In the genomic region with DNA sequence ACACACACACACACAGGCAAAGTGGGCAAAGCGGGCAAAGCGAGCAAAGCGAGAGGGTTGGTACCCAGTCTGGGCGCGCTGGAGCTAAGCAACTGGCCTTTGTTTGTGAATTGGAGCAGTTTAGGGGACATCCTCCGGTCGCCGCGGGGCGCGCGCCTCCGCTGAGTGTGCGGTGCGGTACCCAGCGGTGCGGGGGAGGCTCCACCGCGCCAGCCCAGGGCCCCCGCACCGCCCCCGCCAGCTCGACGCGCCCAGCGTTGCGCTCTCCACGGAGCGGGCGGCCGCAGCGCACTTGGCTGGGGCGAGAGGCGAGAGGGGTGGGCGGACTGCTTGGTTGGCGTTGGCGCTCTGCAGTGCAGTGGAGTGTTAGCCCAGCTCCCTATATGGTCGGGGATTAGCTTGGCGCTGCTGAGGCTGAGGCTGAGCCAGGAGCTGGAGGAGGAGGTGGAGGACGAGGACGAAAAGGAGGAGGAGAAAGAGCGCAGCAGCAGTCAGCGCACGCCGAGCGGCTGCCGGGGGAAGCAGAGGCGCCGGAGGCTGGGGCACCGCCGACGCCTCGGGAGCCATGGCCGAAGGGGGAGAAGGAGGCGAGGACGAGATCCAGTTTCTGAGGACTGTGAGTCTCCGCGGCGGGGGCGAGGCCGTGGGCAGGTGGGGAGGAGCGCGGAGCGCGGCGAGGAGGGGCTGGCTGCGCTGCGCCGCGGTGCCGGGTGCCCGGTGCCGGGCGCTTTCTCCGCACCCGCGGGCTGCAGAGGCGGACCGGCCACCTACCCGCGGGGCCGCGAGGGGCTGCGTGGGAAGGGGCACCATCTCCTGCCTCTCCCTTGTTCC, we compare ENCODE assay signal across 9 cellular contexts. TPM values are rescaled to one million over a fixed set of nuclear protein-coding genes. Genes with fewer than 3 reads are reported as not detected.
DNase-seq lines count a peak whose midpoint lies in the region; ATAC-seq and TF ChIP-seq lines count a peak whose summit lies in the region.
"Had no signal": no experiment of that assay in that cellular context is flagged by ENCODE, and none has a peak within 500 bp of the region (broad histone marks: within the 10 kb centered on the region; RNA-seq: fewer than 3 reads in every experiment).

A gene (plus strand): TSS at position 487 of the 831 bp plus-strand sequence. CDS start 79 bp downstream, at position 566.

- CTCF ChIA-PET in CD4-positive, alpha-beta T cell (lab: Charles Lee), result no interaction called here

- no peak for TF ChIP-seq CTCF in mesothelial cell of epicardium (IDR thresholded peaks at IDR 0.05; ENCODE audit: unreplicated experiment)
- no peak for TF ChIP-seq CTCF in type B pancreatic cell (conservative IDR thresholded peaks at IDR 0.05)
- TF ChIP-seq CTCF in CD4-positive, alpha-beta T cell (IDR thresholded peaks at IDR 0.05), result no peak

- intact Hi-C loops in CD4-positive, alpha-beta T cell (cut with DNase I, micrococcal nuclease), result no loop called here

- POLR2A ChIA-PET in CD4-positive, alpha-beta T cell (lab: Charles Lee), result no interaction called here

- no peaks in the 10 kb centered on the region for H3K9me3 ChIP-seq in CD4-positive, alpha-beta T cell (ENCODE audit: control insufficient read depth, low read length)

- peaks cover 56% of the 10 kb centered on the region for H3K27me3 ChIP-seq in CD4-positive, alpha-beta T cell (ENCODE audit: control insufficient read depth, insufficient read depth, low read length)

- H3K9me3 Mint-ChIP-seq in mesothelial cell of epicardium, result no peaks in the 10 kb centered on the region
- no peaks in the 10 kb centered on the region for H3K9me3 Mint-ChIP-seq in type B pancreatic cell
- H3K9me3 Mint-ChIP-seq in CD4-positive, alpha-beta T cell, result no peaks in the 10 kb centered on the region

- H3K27ac ChIP-seq in cingulate gyrus (ENCODE audit: low read depth, low read length), result peak within 1 kb of the TSS; percentile 47
- no peak within 1 kb of the TSS for H3K27ac ChIP-seq in CD4-positive, alpha-beta T cell (ENCODE audit: low read depth, low read length)

- H3K27ac Mint-ChIP-seq in mesothelial cell of epicardium (no peak within 1 kb of the TSS), type B pancreatic cell (no peak within 1 kb of the TSS)
- no peak within 1 kb of the TSS for H3K27ac Mint-ChIP-seq in CD4-positive, alpha-beta T cell

- H3K36me3 Mint-ChIP-seq in mesothelial cell of epicardium (no peaks in the 10 kb centered on the region), type B pancreatic cell (no peaks in the 10 kb centered on the region)
- H3K36me3 Mint-ChIP-seq in CD4-positive, alpha-beta T cell (ENCODE audit: low read depth), result no peaks in the 10 kb centered on the region

- no peak for ATAC-seq in CD4-positive, alpha-beta T cell (ENCODE audit: poor library complexity)
- ATAC-seq: K562 had no signal

- DNase-seq in NCI-H82 (lab: John Stamatoyannopoulos, UW), result peak; percentile 72
- DNase-seq in NCI-H82 treated with DMSO at 0.1 percent for 48 hours (lab: John Stamatoyannopoulos, UW; ENCODE audit: unreplicated experiment), result no peak
- peak in 1 of 2 experiments; percentile 67 for DNase-seq in mesothelial cell of epicardium (ENCODE audit: low spot score in 2 of 2, unreplicated experiment in 2 of 2)
- peak; percentile 72 for DNase-seq in type B pancreatic cell (ENCODE audit: extremely low spot score, unreplicated experiment)
- no peak for DNase-seq in CD4-positive, alpha-beta T cell
- no peak for DNase-seq in AML-193 (lab: John Stamatoyannopoulos, UW)
- no peak for DNase-seq in SIG-M5 treated with dmso at 0.1 percent for 504 hours (lab: John Stamatoyannopoulos, UW; ENCODE audit: unreplicated experiment)

- peak within 1 kb of the TSS; percentile 70 for H3K4me3 Mint-ChIP-seq in mesothelial cell of epicardium
- H3K4me3 Mint-ChIP-seq in type B pancreatic cell, result peak within 1 kb of the TSS; percentile 93
- no peak within 1 kb of the TSS for H3K4me3 Mint-ChIP-seq in CD4-positive, alpha-beta T cell

- H3K27me3 Mint-ChIP-seq in mesothelial cell of epicardium (ENCODE audit: low read depth) (peaks cover 77% of the 10 kb centered on the region), type B pancreatic cell (peaks cover 82% of the 10 kb centered on the region)
- peaks cover 59% of the 10 kb centered on the region for H3K27me3 Mint-ChIP-seq in CD4-positive, alpha-beta T cell

- H3K4me1 Mint-ChIP-seq in mesothelial cell of epicardium (peaks cover 13% of the 10 kb centered on the region), type B pancreatic cell (ENCODE audit: unreplicated experiment) (no peaks in the 10 kb centered on the region)
- H3K4me1 Mint-ChIP-seq in CD4-positive, alpha-beta T cell (ENCODE audit: low read depth), result no peaks in the 10 kb centered on the region

RNA-seq across cellular contexts. Expression of the gene that starts here (rescaled TPM):
- total RNA-seq in mesothelial cell of epicardium (2.9 to 3.8 TPM (median 2.9 TPM) in 3 replicates), type B pancreatic cell (ENCODE audit: low replicate concordance) (2.2 and 2.9 TPM in 2 replicates)
- not detected for total RNA-seq in CD4-positive, alpha-beta T cell
- total RNA-seq: K562 had no signal

Comparison
In these comparisons a context has a peak if more than half of its experiments do, and no peak if none do; other contexts are left out.
1. DNase-seq: peak in NCI-H82 (single experiment) and type B pancreatic cell (single experiment); none in NCI-H82 treated with DMSO at 0.1 percent for 48 hours (single experiment), CD4-positive, alpha-beta T cell (0 of 10), AML-193 (0 of 2) and SIG-M5 treated with dmso at 0.1 percent for 504 hours (single experiment).